ENCODE assay signal across 24 cellular contexts in the genomic region with DNA sequence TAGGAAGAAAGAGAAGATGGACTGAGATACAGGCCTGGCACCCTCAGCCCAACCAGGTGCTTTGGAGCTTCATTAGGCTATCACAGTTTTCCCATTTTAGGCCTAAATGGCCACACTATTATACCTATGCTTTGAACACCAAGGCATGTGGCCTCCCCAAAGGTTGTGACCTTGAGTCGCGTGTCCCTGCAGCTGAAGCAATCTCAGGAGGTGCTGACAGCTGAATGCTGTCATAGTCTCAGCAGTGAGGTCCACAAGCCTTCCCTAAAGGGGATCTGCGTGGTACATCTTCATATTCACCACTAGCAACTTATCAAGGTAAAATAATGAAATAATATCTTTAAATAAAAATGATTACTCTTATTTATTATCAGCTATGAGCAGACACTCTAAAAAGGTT.
A peak's percentile ranks its signal among the peaks of the same experiment; 100 is the strongest.
DNase-seq lines count a peak whose midpoint lies in the region; ATAC-seq, FAIRE-seq and TF ChIP-seq lines count a peak whose summit lies in the region.
"Had no signal": no experiment of that assay in that cellular context is flagged by ENCODE, and none has a peak within 500 bp of the region (broad histone marks: within the 10 kb centered on the region; RNA-seq: fewer than 3 reads in every experiment).

No MANE protein-coding gene starts in this region.

- no peaks in the 10 kb centered on the region for H4K20me1 ChIP-seq in astrocyte (ENCODE audit: insufficient read depth, low read length)

- FAIRE-seq in astrocyte (lab: Jason Lieb, UNC), result no peak
- FAIRE-seq: A549, D721Med, GM12892, GM18507, H54 had no signal

- H3K27me3 ChIP-seq in left ventricle myocardium inferior (ENCODE audit: low read depth) (no peaks in the 10 kb centered on the region), astrocyte (ENCODE audit: insufficient read depth, low read length) (no peaks in the 10 kb centered on the region), right cardiac atrium (ENCODE audit: control insufficient read depth, insufficient read depth) (no peaks in the 10 kb centered on the region), HAP-1 (ENCODE audit: low read depth) (no peaks in the 10 kb centered on the region)

- H3K4me1 ChIP-seq in left ventricle myocardium inferior (peaks cover 12% of the 10 kb centered on the region), astrocyte (ENCODE audit: insufficient read depth, low read length) (peaks cover 8% of the 10 kb centered on the region), right cardiac atrium (ENCODE audit: control insufficient read depth, insufficient read depth, low read length) (no peaks in the 10 kb centered on the region), HAP-1 (no peaks in the 10 kb centered on the region)
- H3K4me1 ChIP-seq: A549, Caco-2 had no signal

- no peaks in the 10 kb centered on the region for H3K36me3 Mint-ChIP-seq in astrocyte (ENCODE audit: low read depth, unreplicated experiment)
- H3K36me3 Mint-ChIP-seq in stimulated activated naive B cell treated with anti-CD40 and anti-IgM and Interleukin-4, amounts not matched to agents 10 μg/mL and 1 μg/mL and 100 μg/mL, for 72 hours, result no peaks in the 10 kb centered on the region
- H3K36me3 Mint-ChIP-seq: IgD-negative memory B cell had no signal

- no peak overlapping the region for H3K4me3 ChIP-seq in left ventricle myocardium inferior
- H3K4me3 ChIP-seq in astrocyte (ENCODE audit: insufficient read depth, low read depth, low read length), result no peak overlapping the region
- H3K4me3 ChIP-seq in right cardiac atrium (ENCODE audit: low read length), result no peak overlapping the region
- H3K4me3 ChIP-seq in HAP-1, result no peak overlapping the region
- H3K4me3 ChIP-seq: A549, GM23248 had no signal

- H3K27me3 Mint-ChIP-seq in astrocyte (ENCODE audit: low read depth, unreplicated experiment), result no peaks in the 10 kb centered on the region
- H3K27me3 Mint-ChIP-seq in stimulated activated naive B cell treated with anti-CD40 and anti-IgM and Interleukin-4, amounts not matched to agents 10 μg/mL and 1 μg/mL and 100 μg/mL, for 72 hours, result no peaks in the 10 kb centered on the region
- H3K27me3 Mint-ChIP-seq: CD4-positive, alpha-beta T cell; IgD-negative memory B cell had no signal

- no peak overlapping the region for H3K4me2 ChIP-seq in astrocyte (ENCODE audit: low read length)
- H3K4me2 ChIP-seq: A549 had no signal

- no peak overlapping the region for H3K27ac Mint-ChIP-seq in astrocyte (ENCODE audit: unreplicated experiment)
- H3K27ac Mint-ChIP-seq in stimulated activated naive B cell treated with anti-CD40 and anti-IgM and Interleukin-4, amounts not matched to agents 10 μg/mL and 1 μg/mL and 100 μg/mL, for 72 hours, result no peak overlapping the region
- H3K27ac Mint-ChIP-seq: CD4-positive, alpha-beta T cell; HFFc6; IgD-negative memory B cell had no signal

- H3K9ac ChIP-seq in astrocyte (ENCODE audit: low read length), result no peak overlapping the region
- H3K9ac ChIP-seq: GM23248 had no signal

- no peak for DNase-seq in Right ventricle myocardium inferior (ENCODE audit: missing footprints)
- no peak for DNase-seq in left ventricle myocardium inferior
- DNase-seq in astrocyte (ENCODE audit: low read depth), result no peak
- peak in 1 of 3 donors; percentile 35 for DNase-seq in right cardiac atrium
- no peak for DNase-seq in HAP-1 (ENCODE audit: low spot score in 2 of 2)
- no peak for DNase-seq in stimulated activated naive B cell treated with anti-CD40 and anti-IgM and Interleukin-4, amounts not matched to agents 10 μg/mL and 1 μg/mL and 100 μg/mL, for 72 hours
- DNase-seq in DMS114 treated with DMSO at 0.1 percent for 48 hours (lab: John Stamatoyannopoulos, UW; ENCODE audit: unreplicated experiment), result no peak
- DNase-seq: AML-193; Caco-2; CD4-positive, alpha-beta T cell; DMS79; GDM1; GM23248; HFFc6 had no signal

- intact Hi-C loops in Right ventricle myocardium inferior (cut with DNase I), result loop anchor here (10.0 kb wide), 1 partner anchor 1823 kb away; a partner anchor contains a TSS
- intact Hi-C loops in left ventricle myocardium inferior (cut with micrococcal nuclease), result no loop called here
- intact Hi-C loops in right cardiac atrium (cut with DNase I), result no loop called here

- WGBS in right cardiac atrium, result 63% methylated on average over 3 of the region's 3 CpGs

- no peaks in the 10 kb centered on the region for H3K9me3 Mint-ChIP-seq in astrocyte (ENCODE audit: unreplicated experiment)
- H3K9me3 Mint-ChIP-seq in stimulated activated naive B cell treated with anti-CD40 and anti-IgM and Interleukin-4, amounts not matched to agents 10 μg/mL and 1 μg/mL and 100 μg/mL, for 72 hours, result peaks cover 0 to 1% of the 10 kb centered on the region in 2 donors
- H3K9me3 Mint-ChIP-seq: CD4-positive, alpha-beta T cell had no signal

- H3K27ac ChIP-seq in left ventricle myocardium inferior (replicated peaks) (no peak overlapping the region), astrocyte (ENCODE audit: low read depth, low read length) (no peak overlapping the region), right cardiac atrium (ENCODE audit: low read length) (no peak overlapping the region)
- H3K27ac ChIP-seq: 22Rv1, A549, C4-2B, GM23248, HL-60 had no signal

- ATAC-seq in Right ventricle myocardium inferior, result peak; percentile 54
- peak; percentile 44 to 63 for ATAC-seq in right cardiac atrium
- no peak for ATAC-seq in stimulated activated naive B cell treated with anti-CD40 and anti-IgM and Interleukin-4, amounts not matched to agents 10 μg/mL and 1 μg/mL and 100 μg/mL, for 72 hours (replicated peaks)
- ATAC-seq: A549, HCT116 had no signal

- peak overlapping the region; percentile 1 for H2AFZ ChIP-seq in astrocyte (ENCODE audit: low read depth, low read length)
- H2AFZ ChIP-seq: GM23248 had no signal

- TF ChIP-seq CTCF in left ventricle myocardium inferior (IDR thresholded peaks at IDR 0.05; ENCODE audit: borderline replicate concordance) (no peak), astrocyte (IDR thresholded peaks at IDR 0.05; ENCODE audit: insufficient read depth, low read depth, low read length) (no peak)

- H3K36me3 ChIP-seq in left ventricle myocardium inferior, result no peaks in the 10 kb centered on the region
- no peaks in the 10 kb centered on the region for H3K36me3 ChIP-seq in astrocyte (ENCODE audit: insufficient read depth, low read length)
- no peaks in the 10 kb centered on the region for H3K36me3 ChIP-seq in HAP-1 (replicated peaks)

- no peak overlapping the region for H3K4me3 Mint-ChIP-seq in astrocyte (ENCODE audit: unreplicated experiment)
- no peak overlapping the region for H3K4me3 Mint-ChIP-seq in stimulated activated naive B cell treated with anti-CD40 and anti-IgM and Interleukin-4, amounts not matched to agents 10 μg/mL and 1 μg/mL and 100 μg/mL, for 72 hours
- H3K4me3 Mint-ChIP-seq: CD4-positive, alpha-beta T cell; HFFc6; IgD-negative memory B cell had no signal

- in situ Hi-C loops in HAP-1 (cut with MboI; ENCODE audit: low sequenced_read_pairs), result no loop called here

- H3K9me3 ChIP-seq in left ventricle myocardium inferior (replicated peaks) (no peaks in the 10 kb centered on the region), astrocyte (ENCODE audit: insufficient read depth, low read depth, low read length) (no peaks in the 10 kb centered on the region), right cardiac atrium (ENCODE audit: control insufficient read depth, low read length) (no peaks in the 10 kb centered on the region), HAP-1 (no peaks in the 10 kb centered on the region)
- H3K9me3 ChIP-seq: A549, Caco-2 had no signal

- H3K79me2 ChIP-seq in astrocyte (ENCODE audit: insufficient read depth, low read length), result no peaks in the 10 kb centered on the region

- H3K4me1 Mint-ChIP-seq in astrocyte (ENCODE audit: low read depth, unreplicated experiment), result peaks cover 4% of the 10 kb centered on the region
- H3K4me1 Mint-ChIP-seq in stimulated activated naive B cell treated with anti-CD40 and anti-IgM and Interleukin-4, amounts not matched to agents 10 μg/mL and 1 μg/mL and 100 μg/mL, for 72 hours, result peaks cover 0 to 10% of the 10 kb centered on the region in 2 donors
- H3K4me1 Mint-ChIP-seq: IgD-negative memory B cell had no signal

Comparison
In these comparisons a context has a peak if more than half of its experiments do, and no peak if none do; other contexts are left out.
1. ATAC-seq: peak in Right ventricle myocardium inferior (single experiment) and right cardiac atrium (2 of 2); none in stimulated activated naive B cell treated with anti-CD40 and anti-IgM and Interleukin-4, amounts not matched to agents 10 μg/mL and 1 μg/mL and 100 μg/mL, for 72 hours (0 of 2).